Comparison of ENCODE assay signal across 27 cellular contexts in the genomic region with DNA sequence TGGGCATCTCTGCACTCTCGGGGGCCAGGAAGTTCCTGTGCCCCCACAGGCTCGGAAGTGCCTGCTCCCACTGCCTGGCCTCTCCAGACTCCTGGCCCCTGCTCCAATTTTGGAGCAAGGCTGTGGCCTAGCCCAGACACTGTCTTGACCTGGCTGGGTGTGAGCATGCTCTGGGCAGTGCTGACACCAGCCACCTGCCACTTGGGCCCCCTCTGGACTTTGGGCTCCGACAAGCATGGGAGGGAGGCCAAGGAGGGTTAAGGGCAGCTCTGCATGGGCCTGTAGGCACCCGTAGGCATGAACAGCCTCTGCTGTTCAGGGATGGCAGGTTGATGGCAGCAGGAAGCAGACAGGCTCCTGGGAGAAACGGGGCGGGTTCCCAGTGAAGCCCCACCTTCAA.
"Had no signal": no experiment of that assay in that cellular context is flagged by ENCODE, and none has a peak within 500 bp of the region (broad histone marks: within the 10 kb centered on the region; RNA-seq: fewer than 3 reads in every experiment).

No MANE protein-coding gene starts in this region.

- H3K4me1 ChIP-seq: body of pancreas, colonic mucosa had no signal

- H3K4me3 ChIP-seq: adrenal gland, body of pancreas, colonic mucosa had no signal

- H3K9me3 ChIP-seq: adrenal gland, body of pancreas, colonic mucosa had no signal

- H3K27ac ChIP-seq: adrenal gland, body of pancreas, colonic mucosa had no signal

- DNase-seq: activated CD4-positive, alpha-beta memory T cell treated with anti-CD3 and anti-CD28 coated beads for 36 hours; activated CD4-positive, alpha-beta T cell treated with anti-CD3 and anti-CD28 coated beads for 36 hours; activated CD4-positive, alpha-beta T cell treated with anti-CD3 and anti-CD28 coated beads, Interleukin-2, amount 10 ng/mL, durations not matched to agents 24 days and 14 days; activated CD4-positive, CD25-positive, alpha-beta regulatory T cell; activated CD4-positive, CD25-positive, alpha-beta regulatory T cell treated with anti-CD3 and anti-CD28 coated beads, Interleukin-2, amount 50 U/mL, for 72 hours; activated CD8-positive, alpha-beta memory T cell treated with anti-CD3 and anti-CD28 coated beads, Interleukin-2, amount 10 ng/mL, durations not matched to agents 7 days and 5 days; activated CD8-positive, alpha-beta memory T cell treated with anti-CD3 and anti-CD28 coated beads, Interleukin-2, amount 50 U/mL, for 4 hours; activated CD8-positive, alpha-beta T cell treated with anti-CD3 and anti-CD28 coated beads, Interleukin-2, amount 10 ng/mL, durations not matched to agents 7 days and 5 days; activated effector memory CD4-positive, alpha-beta T cell treated with anti-CD3 and anti-CD28 coated beads, Interleukin-2, amount 50 U/mL, for 16 hours; activated naive CD4-positive, alpha-beta T cell treated with anti-CD3 and anti-CD28 coated beads for 36 hours; activated naive CD8-positive, alpha-beta T cell treated with anti-CD3 and anti-CD28 coated beads for 36 hours; activated naive CD8-positive, alpha-beta T cell treated with anti-CD3 and anti-CD28 coated beads, Interleukin-2, amount 50 U/mL, for 24 hours; activated T-cell treated with anti-CD3 and anti-CD28 coated beads, Interleukin-2, amount 50 U/mL, for 1 hour; activated T-cell treated with anti-CD3 and anti-CD28 coated beads, Interleukin-2, amount 50 U/mL, for 48 hours; adrenal gland; amygdala; aorta; body of pancreas; caudate nucleus; colonic mucosa; effector memory CD4-positive, alpha-beta T cell; endodermal cell; foreskin fibroblast; glutamatergic neuron; T-helper 2 cell had no signal

- H3K36me3 ChIP-seq: adrenal gland, colonic mucosa had no signal

- H3K27me3 ChIP-seq: adrenal gland, body of pancreas, colonic mucosa had no signal

- FAIRE-seq: frontal cortex had no signal

- ATAC-seq: activated CD4-positive, alpha-beta T cell treated with anti-CD3 and anti-CD28 coated beads for 36 hours; activated CD8-positive, alpha-beta memory T cell treated with anti-CD3 and anti-CD28 coated beads, Interleukin-2, amount 10 ng/mL, durations not matched to agents 7 days and 5 days; activated CD8-positive, alpha-beta T cell treated with anti-CD3 and anti-CD28 coated beads, Interleukin-2, amount 10 ng/mL, durations not matched to agents 7 days and 5 days; activated naive CD8-positive, alpha-beta T cell treated with anti-CD3 and anti-CD28 coated beads, Interleukin-2, amount 50 U/mL, for 24 hours; body of pancreas; esophagus mucosa had no signal
